In genomic region chr14:98227727-98228111, GRCh38 we compare ENCODE assay signal across 1 cellular context.
TF ChIP-seq lines count a peak whose summit lies in the region.

No MANE protein-coding gene starts in this region.

TF ChIP-seq in GM12878, 131 proteins besides CTCF, POLR2A, EP300 and RAD21:
- 0 out of 2 replicates have a peak, but pooled peaks have one; percentile 44 for TF ChIP-seq NFIC (IDR thresholded peaks at IDR 0.05; ENCODE audit: low read depth, low read length)
- peak; percentile 69 for TF ChIP-seq ZNF217 (IDR thresholded peaks at IDR 0.05)
- peak; percentile 91 for TF ChIP-seq SMARCA5 (IDR thresholded peaks at IDR 0.05)
- 0 out of 4 replicates have a peak, but pooled peaks of 1 of the 2 experiments have one; percentile 35 for TF ChIP-seq IKZF2 (IDR thresholded peaks at IDR 0.05)
- no peak for TF ChIP-seq RELB (IDR thresholded peaks at IDR 0.05; ENCODE audit: low read depth)
